Comparison of ENCODE assay signal across 9 cellular contexts in the genomic region with DNA sequence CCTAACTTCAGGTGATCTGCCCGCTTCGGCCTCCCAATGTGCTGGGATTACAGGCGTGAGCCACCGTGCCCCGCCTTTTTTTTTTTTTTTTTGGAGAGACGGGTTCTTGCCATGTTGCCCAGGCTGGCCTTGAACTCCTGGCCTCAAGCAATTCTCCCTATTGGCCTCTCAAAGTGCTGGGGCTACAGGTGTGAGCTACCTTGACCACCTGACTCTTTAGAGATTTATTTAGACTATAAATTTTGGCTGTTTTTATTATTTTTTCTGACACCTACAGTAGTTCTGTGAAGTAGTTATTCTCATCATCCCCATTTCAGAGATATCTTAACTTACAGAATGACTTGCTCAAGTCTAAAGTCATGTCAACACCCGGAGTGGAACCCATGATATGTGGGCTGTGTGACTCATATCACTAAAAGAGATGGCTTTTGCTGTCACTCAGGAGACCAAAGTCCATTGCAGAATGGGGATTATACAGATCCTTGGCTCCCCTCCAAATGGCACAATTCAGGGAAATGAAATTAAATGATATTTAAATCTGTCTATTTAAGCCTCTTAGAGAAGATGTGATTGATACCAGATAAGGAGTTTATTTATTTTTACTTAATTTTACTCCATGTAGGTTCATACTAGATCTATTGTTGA.
DNase-seq lines count a peak whose midpoint lies in the region; ATAC-seq and TF ChIP-seq lines count a peak whose summit lies in the region.
"Had no signal": no experiment of that assay in that cellular context is flagged by ENCODE, and none has a peak within 500 bp of the region (broad histone marks: within the 10 kb centered on the region; RNA-seq: fewer than 3 reads in every experiment).

No MANE protein-coding gene starts in this region.

- H3K4me1 ChIP-seq in neuronal stem cell (ENCODE audit: control insufficient read depth in 2 of 2, insufficient read depth in 1 of 2, low read depth in 1 of 2, low read length in 2 of 2): no peaks in the 10 kb centered on the region

- no peak overlapping the region for H4K91ac ChIP-seq in neuronal stem cell (ENCODE audit: low read depth, low read length, poor library complexity)

- no peak overlapping the region for H3K4me3 Mint-ChIP-seq in type B pancreatic cell
- H3K4me3 Mint-ChIP-seq: nephron had no signal

- no peak overlapping the region for H3K9ac ChIP-seq in neuronal stem cell (ENCODE audit: low read depth, low read length, poor library complexity)

- H2AK5ac ChIP-seq in neuronal stem cell (ENCODE audit: low read depth, low read length): no peak overlapping the region

- H3K36me3 ChIP-seq in neuronal stem cell (replicated peaks in 1 of 2; ENCODE audit: control insufficient read depth in 2 of 2, insufficient read depth in 2 of 2, low read length in 2 of 2): no peaks in the 10 kb centered on the region

- H3K4me1 Mint-ChIP-seq in type B pancreatic cell (ENCODE audit: unreplicated experiment): no peaks in the 10 kb centered on the region
- H3K4me1 Mint-ChIP-seq: nephron had no signal

- H3K23ac ChIP-seq in neuronal stem cell (ENCODE audit: low read depth, low read length, poor library complexity): no peak overlapping the region

- H4K8ac ChIP-seq in neuronal stem cell (ENCODE audit: low read depth, low read length): no peak overlapping the region

- H3K79me1 ChIP-seq in neuronal stem cell (ENCODE audit: low read depth, low read length): no peaks in the 10 kb centered on the region

- no peak overlapping the region for H2BK5ac ChIP-seq in neuronal stem cell (ENCODE audit: low read length)

- H3K4ac ChIP-seq in neuronal stem cell (ENCODE audit: low read length): no peak overlapping the region

- H3K4me2 ChIP-seq in neuronal stem cell (ENCODE audit: insufficient read depth, low read length, poor library complexity, severe bottlenecking): no peak overlapping the region

- no peak for TF ChIP-seq CTCF in type B pancreatic cell (conservative IDR thresholded peaks at IDR 0.05)

- H2BK15ac ChIP-seq in neuronal stem cell (ENCODE audit: low read length): no peak overlapping the region

- H3K14ac ChIP-seq in neuronal stem cell (ENCODE audit: low read length): no peak overlapping the region

- no peak overlapping the region for H2BK12ac ChIP-seq in neuronal stem cell (ENCODE audit: low read length)

- H3K36me3 Mint-ChIP-seq in type B pancreatic cell: no peaks in the 10 kb centered on the region

- H2AFZ ChIP-seq in neuronal stem cell (ENCODE audit: low read length): no peak overlapping the region

- no peaks in the 10 kb centered on the region for H3K27me3 Mint-ChIP-seq in type B pancreatic cell

- TF ChIP-seq POLR2A in erythroblast (IDR thresholded peaks at IDR 0.05; ENCODE audit: low read length): no peak

- H3K27ac Mint-ChIP-seq in type B pancreatic cell: no peak overlapping the region

- no peak overlapping the region for H3K4me3 ChIP-seq in neuronal stem cell (ENCODE audit: low read length in 2 of 2)

- WGBS in neuronal stem cell (ENCODE audit: extremely low coverage in 2 of 2, insufficient read length in 2 of 2, insufficient replicate concordance in 1 of 2), 2 donors: no CpG with 5 or more reads among the region's 7 CpGs

- no peak overlapping the region for H3K18ac ChIP-seq in neuronal stem cell (ENCODE audit: low read length)

- H3K27me3 ChIP-seq in neuronal stem cell (ENCODE audit: control insufficient read depth in 3 of 3, insufficient read depth in 3 of 3, low read depth in 1 of 3, low read length in 3 of 3): no peaks in the 10 kb centered on the region

- peak; percentile 95 for ATAC-seq in GM19452 (IDR thresholded peaks at IDR 0.05; ENCODE audit: unreplicated experiment)
- ATAC-seq in HG03196 (IDR thresholded peaks at IDR 0.05; ENCODE audit: unreplicated experiment): peak; percentile 92

- H3K27ac ChIP-seq in neuronal stem cell (replicated peaks; ENCODE audit: low read length): no peak overlapping the region

- no peak overlapping the region for H2BK120ac ChIP-seq in neuronal stem cell (ENCODE audit: low read depth, low read length)

- H3K9me3 ChIP-seq in neuronal stem cell (replicated peaks in 1 of 2; ENCODE audit: control insufficient read depth in 2 of 2, insufficient read depth in 1 of 2, low read depth in 1 of 2, low read length in 2 of 2): no peaks in the 10 kb centered on the region

- H3K9me3 Mint-ChIP-seq in type B pancreatic cell: no peaks in the 10 kb centered on the region
- H3K9me3 Mint-ChIP-seq: nephron had no signal

- DNase-seq in ELR (ENCODE audit: low read depth) (peak; percentile 30), erythroblast (lab: John Stamatoyannopoulos, UW) (peak; percentile 17 to 64), NCI-H2196 treated with DMSO at 0.1 percent for 48 hours (lab: John Stamatoyannopoulos, UW; ENCODE audit: unreplicated experiment) (no peak), type B pancreatic cell (ENCODE audit: extremely low spot score, unreplicated experiment) (no peak), neuronal stem cell (ENCODE audit: low spot score) (no peak)
- no peak for DNase-seq in activated effector memory CD4-positive, alpha-beta T cell treated with anti-CD3 and anti-CD28 coated beads, Interleukin-2, amount 50 U/mL, for 16 hours

Comparison
In these comparisons a context has a peak if more than half of its experiments do, and no peak if none do; other contexts are left out.
1. DNase-seq: peak in ELR (single experiment) and erythroblast (2 of 2); none in NCI-H2196 treated with DMSO at 0.1 percent for 48 hours (single experiment), activated effector memory CD4-positive, alpha-beta T cell treated with anti-CD3 and anti-CD28 coated beads, Interleukin-2, amount 50 U/mL, for 16 hours (single experiment), type B pancreatic cell (single experiment) and neuronal stem cell (single experiment).